1 cellular context compared by ENCODE assay signal in the genomic region with DNA sequence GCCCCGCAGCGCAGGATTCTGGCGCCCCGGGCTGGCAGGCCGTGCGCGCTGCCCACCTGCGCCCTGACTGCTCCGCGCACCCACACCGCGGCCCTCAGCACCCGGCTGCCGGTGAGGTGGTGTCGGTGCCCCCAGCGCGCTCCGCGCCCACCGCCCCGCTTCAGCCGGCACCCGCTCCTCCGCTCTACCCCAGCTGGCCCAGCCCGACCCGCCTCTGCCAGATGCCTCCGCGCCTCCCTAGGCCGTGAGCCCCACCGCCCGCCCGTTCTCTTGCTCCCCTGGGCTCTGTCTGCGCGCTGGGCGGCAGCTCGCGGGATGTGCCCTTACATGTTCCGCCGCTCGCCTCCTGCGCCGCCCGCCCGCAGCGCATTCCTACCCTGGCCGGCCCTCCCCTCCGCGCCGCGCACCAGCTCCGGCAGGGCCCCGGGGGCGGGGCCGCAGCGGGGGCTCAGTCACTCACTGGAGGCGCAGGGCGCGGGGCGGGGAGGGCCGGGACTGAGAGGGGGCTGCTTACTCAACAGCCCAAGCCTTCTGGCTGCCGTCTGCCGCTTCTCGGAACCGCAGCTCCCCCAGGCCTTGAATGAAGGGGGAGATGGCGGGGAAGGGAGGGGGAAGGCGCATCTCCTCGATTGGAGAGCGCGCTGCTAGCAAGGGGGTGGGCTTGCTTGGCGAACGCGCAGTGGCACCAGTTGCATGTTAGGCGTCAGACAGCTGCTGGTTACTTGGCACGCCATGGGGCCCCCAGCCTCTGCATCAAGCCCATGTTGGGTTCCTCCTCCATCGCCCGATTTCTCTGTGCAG.
TF ChIP-seq lines count a peak whose summit lies in the region.

A gene (minus strand): TSS at position 345 of the 801 bp plus-strand sequence. CDS start 402 bp downstream, outside the sequence.

TF ChIP-seq in GM12878, 131 proteins besides CTCF, POLR2A, EP300 and RAD21 (continued from another document):
- TF ChIP-seq, protein P1, sequence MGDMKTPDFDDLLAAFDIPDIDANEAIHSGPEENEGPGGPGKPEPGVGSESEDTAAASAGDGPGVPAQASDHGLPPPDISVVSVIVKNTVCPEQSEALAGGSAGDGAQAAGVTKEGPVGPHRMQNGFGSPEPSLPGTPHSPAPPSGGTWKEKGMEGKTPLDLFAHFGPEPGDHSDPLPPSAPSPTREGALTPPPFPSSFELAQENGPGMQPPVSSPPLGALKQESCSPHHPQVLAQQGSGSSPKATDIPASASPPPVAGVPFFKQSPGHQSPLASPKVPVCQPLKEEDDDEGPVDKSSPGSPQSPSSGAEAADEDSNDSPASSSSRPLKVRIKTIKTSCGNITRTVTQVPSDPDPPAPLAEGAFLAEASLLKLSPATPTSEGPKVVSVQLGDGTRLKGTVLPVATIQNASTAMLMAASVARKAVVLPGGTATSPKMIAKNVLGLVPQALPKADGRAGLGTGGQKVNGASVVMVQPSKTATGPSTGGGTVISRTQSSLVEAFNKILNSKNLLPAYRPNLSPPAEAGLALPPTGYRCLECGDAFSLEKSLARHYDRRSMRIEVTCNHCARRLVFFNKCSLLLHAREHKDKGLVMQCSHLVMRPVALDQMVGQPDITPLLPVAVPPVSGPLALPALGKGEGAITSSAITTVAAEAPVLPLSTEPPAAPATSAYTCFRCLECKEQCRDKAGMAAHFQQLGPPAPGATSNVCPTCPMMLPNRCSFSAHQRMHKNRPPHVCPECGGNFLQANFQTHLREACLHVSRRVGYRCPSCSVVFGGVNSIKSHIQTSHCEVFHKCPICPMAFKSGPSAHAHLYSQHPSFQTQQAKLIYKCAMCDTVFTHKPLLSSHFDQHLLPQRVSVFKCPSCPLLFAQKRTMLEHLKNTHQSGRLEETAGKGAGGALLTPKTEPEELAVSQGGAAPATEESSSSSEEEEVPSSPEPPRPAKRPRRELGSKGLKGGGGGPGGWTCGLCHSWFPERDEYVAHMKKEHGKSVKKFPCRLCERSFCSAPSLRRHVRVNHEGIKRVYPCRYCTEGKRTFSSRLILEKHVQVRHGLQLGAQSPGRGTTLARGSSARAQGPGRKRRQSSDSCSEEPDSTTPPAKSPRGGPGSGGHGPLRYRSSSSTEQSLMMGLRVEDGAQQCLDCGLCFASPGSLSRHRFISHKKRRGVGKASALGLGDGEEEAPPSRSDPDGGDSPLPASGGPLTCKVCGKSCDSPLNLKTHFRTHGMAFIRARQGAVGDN (IDR thresholded peaks at IDR 0.05): 0 out of 2 replicates have a peak, but pooled peaks have one; percentile 13
- TF ChIP-seq, protein P2, sequence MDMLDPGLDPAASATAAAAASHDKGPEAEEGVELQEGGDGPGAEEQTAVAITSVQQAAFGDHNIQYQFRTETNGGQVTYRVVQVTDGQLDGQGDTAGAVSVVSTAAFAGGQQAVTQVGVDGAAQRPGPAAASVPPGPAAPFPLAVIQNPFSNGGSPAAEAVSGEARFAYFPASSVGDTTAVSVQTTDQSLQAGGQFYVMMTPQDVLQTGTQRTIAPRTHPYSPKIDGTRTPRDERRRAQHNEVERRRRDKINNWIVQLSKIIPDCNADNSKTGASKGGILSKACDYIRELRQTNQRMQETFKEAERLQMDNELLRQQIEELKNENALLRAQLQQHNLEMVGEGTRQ (IDR thresholded peaks at IDR 0.05; ENCODE audit: borderline replicate concordance, low read depth, low read length): no peak
- TF ChIP-seq PAX5 (IDR thresholded peaks at IDR 0.05; ENCODE audit: borderline replicate concordance, low read depth, low read length): no peak
